Comparison of ENCODE assay signal across 9 cellular contexts in the genomic region with DNA sequence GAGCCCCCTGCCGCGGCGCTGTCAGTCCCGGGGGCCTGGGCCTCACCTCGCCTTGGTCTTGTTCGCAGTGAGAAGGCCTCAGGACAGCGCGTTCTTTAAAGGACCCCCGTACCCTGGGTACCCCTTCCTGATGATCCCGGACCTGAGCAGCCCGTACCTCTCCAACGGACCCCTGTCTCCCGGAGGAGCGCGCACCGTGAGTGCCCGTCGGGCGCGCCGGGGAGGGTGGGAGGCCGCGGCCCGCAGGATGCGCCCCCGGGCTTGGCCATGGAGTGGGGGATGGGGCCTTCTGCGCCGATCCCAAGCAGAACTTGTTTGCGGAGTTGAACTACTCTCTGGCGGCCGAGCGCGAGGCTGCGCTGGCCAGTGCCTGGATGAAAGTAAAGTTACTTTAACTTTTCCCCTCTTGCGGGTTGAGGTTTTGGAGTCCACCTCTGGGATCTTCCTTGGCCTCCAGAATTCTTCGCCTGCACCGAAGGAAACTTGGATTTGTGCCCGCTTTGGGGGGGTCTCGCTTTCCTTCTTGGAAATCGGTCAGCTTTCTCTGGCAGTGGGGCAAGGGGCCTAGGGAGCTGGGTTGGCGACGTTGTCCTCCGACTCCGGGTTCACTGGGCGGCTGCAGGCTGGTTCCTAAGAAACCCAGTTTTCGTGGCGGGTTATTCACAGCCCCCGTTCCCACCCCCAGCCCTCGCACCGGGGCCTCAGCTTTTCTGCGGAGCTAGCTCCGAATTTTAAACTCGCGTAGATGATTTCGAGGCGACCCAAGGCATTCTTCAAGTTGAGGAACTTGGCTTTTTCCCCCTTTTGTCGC. TPM values are rescaled to one million over a fixed set of nuclear protein-coding genes. Genes with fewer than 3 reads are reported as not detected.
DNase-seq lines count a peak whose midpoint lies in the region; ATAC-seq and TF ChIP-seq lines count a peak whose summit lies in the region.
"Had no signal": no experiment of that assay in that cellular context is flagged by ENCODE, and none has a peak within 500 bp of the region (broad histone marks: within the 10 kb centered on the region; RNA-seq: fewer than 3 reads in every experiment).

No MANE protein-coding gene starts in this region.

- DNase-seq in activated CD4-positive, alpha-beta T cell treated with anti-CD3 and anti-CD28 coated beads, Interleukin-2, amount 10 ng/mL, durations not matched to agents 24 days and 14 days, result peak; percentile 58
- DNase-seq in activated CD4-positive, alpha-beta T cell treated with anti-CD3 and anti-CD28 coated beads, Interleukin-2, amount 50 U/mL, for 1 hour, result no peak
- DNase-seq in chondrocyte (ENCODE audit: low spot score) (no peak), left lung (peak; percentile 56 to 84), thoracic aorta (ENCODE audit: low spot score) (no peak), NCI-H510A (lab: John Stamatoyannopoulos, UW) (no peak), NCI-H1105 treated with DMSO at 0.1 percent for 48 hours (lab: John Stamatoyannopoulos, UW) (no peak)

- H3K36me3 ChIP-seq in left lung (no peaks in the 10 kb centered on the region), thoracic aorta (no peaks in the 10 kb centered on the region)

- H3K4me3 ChIP-seq in left lung (peak overlapping the region; percentile 62 to 82), thoracic aorta (peak overlapping the region; percentile 97)

- H3K36me3 Mint-ChIP-seq in activated CD4-positive, alpha-beta T cell treated with anti-CD3 and anti-CD28 coated beads, Interleukin-2, amount 10 ng/mL, durations not matched to agents 24 days and 14 days (ENCODE audit: low read depth), result no peaks in the 10 kb centered on the region
- peaks cover 1% of the 10 kb centered on the region for H3K36me3 Mint-ChIP-seq in chondrocyte (ENCODE audit: low read depth)

- peaks cover 69% of the 10 kb centered on the region for H3K27me3 Mint-ChIP-seq in activated CD4-positive, alpha-beta T cell treated with anti-CD3 and anti-CD28 coated beads, Interleukin-2, amount 10 ng/mL, durations not matched to agents 24 days and 14 days
- H3K27me3 Mint-ChIP-seq in chondrocyte (ENCODE audit: low read depth), result no peaks in the 10 kb centered on the region

- no peak for TF ChIP-seq CTCF in chondrocyte (IDR thresholded peaks at IDR 0.05)
- TF ChIP-seq CTCF in left lung (IDR thresholded peaks at IDR 0.05), result no peak
- TF ChIP-seq CTCF in thoracic aorta (IDR thresholded peaks at IDR 0.05), result no peak

- peak overlapping the region; percentile 62 to 75 for H3K27ac ChIP-seq in left lung
- H3K27ac ChIP-seq in thoracic aorta, result peak overlapping the region; percentile 74 to 88

- H3K27ac Mint-ChIP-seq in activated CD4-positive, alpha-beta T cell treated with anti-CD3 and anti-CD28 coated beads, Interleukin-2, amount 10 ng/mL, durations not matched to agents 24 days and 14 days, result no peak overlapping the region
- peak overlapping the region; percentile 57 for H3K27ac Mint-ChIP-seq in chondrocyte (ENCODE audit: unreplicated experiment)

- H3K27me3 ChIP-seq in left lung, result peaks cover 0 to 60% of the 10 kb centered on the region in 2 donors
- H3K27me3 ChIP-seq in thoracic aorta (replicated peaks; ENCODE audit: insufficient read depth), result no peaks in the 10 kb centered on the region

- H3K4me1 Mint-ChIP-seq in activated CD4-positive, alpha-beta T cell treated with anti-CD3 and anti-CD28 coated beads, Interleukin-2, amount 10 ng/mL, durations not matched to agents 24 days and 14 days, result peaks cover 9% of the 10 kb centered on the region
- peaks cover 50% of the 10 kb centered on the region for H3K4me1 Mint-ChIP-seq in chondrocyte (ENCODE audit: low read depth)

- H3K4me3 Mint-ChIP-seq in activated CD4-positive, alpha-beta T cell treated with anti-CD3 and anti-CD28 coated beads, Interleukin-2, amount 10 ng/mL, durations not matched to agents 24 days and 14 days, result peak overlapping the region; percentile 37
- peak overlapping the region; percentile 80 for H3K4me3 Mint-ChIP-seq in chondrocyte (ENCODE audit: unreplicated experiment)

- peak; percentile 59 for ATAC-seq in left lung
- no peak for ATAC-seq in thoracic aorta (ENCODE audit: insufficient number of reproducible peaks, low FRiP score, low read depth)
- ATAC-seq in GM19035 (IDR thresholded peaks at IDR 0.05; ENCODE audit: unreplicated experiment), result no peak

- intact Hi-C loops in activated CD4-positive, alpha-beta T cell treated with anti-CD3 and anti-CD28 coated beads, Interleukin-2, amount 10 ng/mL, durations not matched to agents 24 days and 14 days (cut with micrococcal nuclease), result loop anchor here (5.0 kb wide), 1 partner anchor 153 kb away; no protein-coding TSS in a partner anchor
- intact Hi-C loops in left lung (cut with DNase I), result loop anchor here in 1 of 2 donors (5.0 kb wide), 1 partner anchor 148 kb away; no protein-coding TSS in a partner anchor

- no peaks in the 10 kb centered on the region for H3K9me3 Mint-ChIP-seq in activated CD4-positive, alpha-beta T cell treated with anti-CD3 and anti-CD28 coated beads, Interleukin-2, amount 10 ng/mL, durations not matched to agents 24 days and 14 days
- H3K9me3 Mint-ChIP-seq in chondrocyte (ENCODE audit: low read depth), result no peaks in the 10 kb centered on the region

- H3K9me3 ChIP-seq in left lung, result no peaks in the 10 kb centered on the region
- H3K9me3 ChIP-seq in thoracic aorta, result no peaks in the 10 kb centered on the region

- H3K4me1 ChIP-seq in left lung, result peaks cover 4 to 18% of the 10 kb centered on the region in 2 donors
- peaks cover 24 to 44% of the 10 kb centered on the region in 2 donors for H3K4me1 ChIP-seq in thoracic aorta (ENCODE audit: control insufficient read depth in 1 of 2, low read depth in 2 of 2)

RNA-seq across cellular contexts. Expression of gene TCF7L1, which starts 1.3 kb away (rescaled TPM):
- 0.19 TPM in 1 of 2 replicates, not detected in the other for total RNA-seq in activated CD4-positive, alpha-beta T cell treated with anti-CD3 and anti-CD28 coated beads, Interleukin-2, amount 10 ng/mL, durations not matched to agents 24 days and 14 days
- total RNA-seq in chondrocyte (18.9 to 35.0 TPM (median 34.1 TPM) in 3 replicates), left lung (10 to 100 TPM; 16.4 to 17.7 TPM), thoracic aorta (1 to 10 TPM; 8.3 to 8.8 TPM)
- total RNA-seq: T-helper 1 cell treated with Interleukin-12 subunit alpha and Interleukin-12 subunit beta and Interleukin-4 antibody, amounts not matched to agents 30 ng/mL and 1 ng/mL, for 36 hours had no signal

Comparison
In these comparisons a context has a peak if more than half of its experiments do, and no peak if none do; other contexts are left out.
1. DNase-seq: peak in activated CD4-positive, alpha-beta T cell treated with anti-CD3 and anti-CD28 coated beads, Interleukin-2, amount 10 ng/mL, durations not matched to agents 24 days and 14 days (single experiment) and left lung (2 of 2); none in activated CD4-positive, alpha-beta T cell treated with anti-CD3 and anti-CD28 coated beads, Interleukin-2, amount 50 U/mL, for 1 hour (single experiment), chondrocyte (single experiment), thoracic aorta (single experiment), NCI-H510A (single experiment) and NCI-H1105 treated with DMSO at 0.1 percent for 48 hours (single experiment).